Comparison of ENCODE assay signal across 1 cellular context in genomic region chr5:132820162-132820754, GRCh38.
TF ChIP-seq lines count a peak whose summit lies in the region.

No MANE protein-coding gene starts in this region.

TF ChIP-seq in HepG2, 621 proteins besides CTCF, POLR2A, EP300 and RAD21 (continued from another document and continues in another):
- TF ChIP-seq BRF2 (CRISPR knock-in tag; IDR thresholded peaks at IDR 0.05) (no peak), ZNF468 (CRISPR knock-in tag; IDR thresholded peaks at IDR 0.05) (no peak), ZNF672 (CRISPR knock-in tag; IDR thresholded peaks at IDR 0.05) (no peak), ZNF616 (CRISPR knock-in tag; IDR thresholded peaks at IDR 0.05; ENCODE audit: low read depth) (no peak), ZNF597 (CRISPR knock-in tag; IDR thresholded peaks at IDR 0.05) (no peak), GZF1 (CRISPR knock-in tag; IDR thresholded peaks at IDR 0.05) (no peak), CBX5 (CRISPR knock-in tag; IDR thresholded peaks at IDR 0.05; ENCODE audit: borderline replicate concordance) (no peak; the same call in 1 of the 2 replicates), ZBTB26 (CRISPR knock-in tag; IDR thresholded peaks at IDR 0.05; ENCODE audit: borderline replicate concordance) (no peak; the same call in 1 of the 2 replicates), ZNF274 (CRISPR knock-in tag; IDR thresholded peaks at IDR 0.05) (no peak), RXRA (CRISPR knock-in tag; IDR thresholded peaks at IDR 0.05) (no peak), ZNF496 (CRISPR knock-in tag; IDR thresholded peaks at IDR 0.05; ENCODE audit: insufficient replicate concordance) (no peak), ZNF7 (CRISPR knock-in tag; IDR thresholded peaks at IDR 0.05) (no peak), GATAD2A (CRISPR knock-in tag; IDR thresholded peaks at IDR 0.05) (peak; percentile 64), ZNF550 (CRISPR knock-in tag; IDR thresholded peaks at IDR 0.05; ENCODE audit: borderline replicate concordance) (no peak), ZNF713 (CRISPR knock-in tag; IDR thresholded peaks at IDR 0.05) (no peak), RELA (CRISPR knock-in tag; IDR thresholded peaks at IDR 0.05) (no peak; the same call in 1 of the 2 replicates), FOXA3 (CRISPR knock-in tag; IDR thresholded peaks at IDR 0.05) (no peak; the same call in 1 of the 2 replicates), ATM (IDR thresholded peaks at IDR 0.05; ENCODE audit: borderline replicate concordance) (no peak), GATAD1 (CRISPR knock-in tag; IDR thresholded peaks at IDR 0.05) (peak; percentile 45; the same call in 1 of the 2 replicates), KDM6A (CRISPR knock-in tag; IDR thresholded peaks at IDR 0.05; ENCODE audit: low read depth) (no peak), ZXDC (CRISPR knock-in tag; IDR thresholded peaks at IDR 0.05) (no peak), BCL6 (CRISPR knock-in tag; IDR thresholded peaks at IDR 0.05) (no peak), RFX3 (CRISPR knock-in tag; IDR thresholded peaks at IDR 0.05) (no peak), ZSCAN22 (CRISPR knock-in tag; IDR thresholded peaks at IDR 0.05) (no peak), XRCC5 (optimal IDR thresholded peaks at IDR 0.05; ENCODE audit: low read length) (peak; percentile 71), GFI1 (CRISPR knock-in tag; IDR thresholded peaks at IDR 0.05; ENCODE audit: borderline replicate concordance) (no peak), GMEB2 (CRISPR knock-in tag; IDR thresholded peaks at IDR 0.05; ENCODE audit: low read depth) (no peak), UBTF (CRISPR knock-in tag; IDR thresholded peaks at IDR 0.05) (no peak), ZNF878 (CRISPR knock-in tag; IDR thresholded peaks at IDR 0.05) (no peak), ZNF230 (CRISPR knock-in tag; IDR thresholded peaks at IDR 0.05) (0 out of 2 replicates have a peak, but pooled peaks have one; percentile 54), SKIL (CRISPR knock-in tag; IDR thresholded peaks at IDR 0.05; ENCODE audit: borderline replicate concordance) (no peak), AHDC1 (CRISPR knock-in tag; IDR thresholded peaks at IDR 0.05; ENCODE audit: borderline replicate concordance) (no peak), ZNF513 (CRISPR knock-in tag; conservative IDR thresholded peaks at IDR 0.05) (no peak), ATF4 (CRISPR knock-in tag; IDR thresholded peaks at IDR 0.05) (no peak), ZNF205 (CRISPR knock-in tag; IDR thresholded peaks at IDR 0.05) (no peak), ZNF224 (CRISPR knock-in tag; IDR thresholded peaks at IDR 0.05) (0 out of 2 replicates have a peak, but pooled peaks have one; percentile 57), KLF13 (CRISPR knock-in tag; IDR thresholded peaks at IDR 0.05) (no peak), PAWR (CRISPR knock-in tag; IDR thresholded peaks at IDR 0.05; ENCODE audit: borderline replicate concordance) (no peak), ZNF567 (CRISPR knock-in tag; IDR thresholded peaks at IDR 0.05; ENCODE audit: borderline replicate concordance) (no peak), ZNF780A (CRISPR knock-in tag; IDR thresholded peaks at IDR 0.05) (no peak)
